Comparison of ENCODE assay signal across 13 cellular contexts in the genomic region with DNA sequence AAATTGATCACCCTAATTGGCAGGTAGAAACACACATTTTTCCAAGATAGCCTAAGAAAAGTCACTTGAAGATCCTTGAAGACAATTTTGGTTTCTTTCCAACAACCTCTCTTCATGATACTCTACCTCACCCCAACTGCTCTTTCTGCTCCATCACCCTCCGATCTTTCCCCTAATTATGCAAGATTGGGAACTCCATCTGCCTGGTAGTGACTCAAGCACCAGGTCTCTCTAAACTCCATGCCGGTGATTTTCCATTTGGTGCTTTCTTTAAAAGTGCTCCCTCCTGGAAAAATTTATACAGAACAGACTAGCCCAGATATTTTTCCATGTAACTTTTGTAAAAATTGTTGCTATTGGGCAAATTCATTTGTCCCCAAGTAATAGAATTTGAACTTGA. TPM values are rescaled to one million over a fixed set of nuclear protein-coding genes. Genes with fewer than 3 reads are reported as not detected.
DNase-seq lines count a peak whose midpoint lies in the region; ATAC-seq, FAIRE-seq and TF ChIP-seq lines count a peak whose summit lies in the region.
"Had no signal": no experiment of that assay in that cellular context is flagged by ENCODE, and none has a peak within 500 bp of the region (broad histone marks: within the 10 kb centered on the region; RNA-seq: fewer than 3 reads in every experiment).

No MANE protein-coding gene starts in this region.

- H3K27ac ChIP-seq in GM12878 (ENCODE audit: control insufficient read depth, insufficient read depth) (no peak overlapping the region), osteoblast (ENCODE audit: low read depth, low read length) (peak overlapping the region; percentile 44)

- no peaks in the 10 kb centered on the region; the same call in 1 of the 3 replicates for H3K9me3 ChIP-seq in GM12878 (replicated peaks; ENCODE audit: control insufficient read depth, insufficient read depth, low read length)
- H3K9me3 ChIP-seq in osteoblast (ENCODE audit: low read depth, low read length): no peaks in the 10 kb centered on the region

- no peak overlapping the region for H3K9ac ChIP-seq in GM12878 (ENCODE audit: control insufficient read depth, insufficient read depth, low read length)

- no peak overlapping the region; the same call in 1 of the 2 replicates for H3K4me2 ChIP-seq in GM12878 (ENCODE audit: control insufficient read depth, insufficient read depth)
- H3K4me2 ChIP-seq in osteoblast (ENCODE audit: insufficient read depth, low read length): peak overlapping the region; percentile 82

- peak overlapping the region; percentile 85 for H3K4me3 Mint-ChIP-seq in T-helper 2 cell treated with Interferon-gamma antibody and Interleukin-4, amounts not matched to agents 5 μg/mL and 100 μg/mL, for 36 hours

- no peaks in the 10 kb centered on the region for H3K27me3 ChIP-seq in GM12878 (replicated peaks in 1 of 2; ENCODE audit: control insufficient read depth in 2 of 2, insufficient read depth in 2 of 2, low read length in 1 of 2)
- H3K27me3 ChIP-seq in osteoblast (ENCODE audit: insufficient read depth, low read length): no peaks in the 10 kb centered on the region

- in situ Hi-C loops in GM12878 (cut with MboI): no loop called here

- H4K20me1 ChIP-seq in GM12878 (ENCODE audit: control insufficient read depth, insufficient read depth): no peaks in the 10 kb centered on the region
- H4K20me1 ChIP-seq in osteoblast (ENCODE audit: insufficient read depth, low read length): no peaks in the 10 kb centered on the region

- no peak overlapping the region for H3K4me3 ChIP-seq in GM12878
- H3K4me3 ChIP-seq in osteoblast (ENCODE audit: insufficient read depth, low read length): no peak overlapping the region

- H3K36me3 ChIP-seq in GM12878 (ENCODE audit: control insufficient read depth in 2 of 2, insufficient read depth in 2 of 2, low read length in 1 of 2) (no peaks in the 10 kb centered on the region), osteoblast (ENCODE audit: insufficient read depth, low read length) (peaks cover 6% of the 10 kb centered on the region)

- no peak for DNase-seq in T-helper 2 cell treated with Interferon-gamma antibody and Interleukin-4, amounts not matched to agents 5 μg/mL and 100 μg/mL, for 36 hours (ENCODE audit: low spot score)
- DNase-seq in T-helper 2 cell (no peak), NCI-H2171 (lab: John Stamatoyannopoulos, UW) (peak; percentile 23), GM12878 (ENCODE audit: low read depth, low spot score) (no peak), osteoblast (ENCODE audit: insufficient read length, low spot score, missing footprints) (no peak), NCI-H69 (lab: John Stamatoyannopoulos, UW) (no peak), Right ventricle myocardium inferior (ENCODE audit: missing footprints) (no peak)
- DNase-seq: anterior cingulate cortex, left colon, NCI-H2081, T1000 had no signal

- no peak for TF ChIP-seq POLR2A in GM12878 (IDR thresholded peaks at IDR 0.05; ENCODE audit: low read depth, low read length)

- peaks cover 12% of the 10 kb centered on the region for H3K79me2 ChIP-seq in GM12878 (ENCODE audit: control insufficient read depth, insufficient read depth, low read length)
- peaks cover 31% of the 10 kb centered on the region for H3K79me2 ChIP-seq in osteoblast (ENCODE audit: insufficient read depth, low read length)

- POLR2A ChIA-PET in GM12878 (lab: Charles Lee): no interaction called here

- H3K27me3 Mint-ChIP-seq in T-helper 2 cell treated with Interferon-gamma antibody and Interleukin-4, amounts not matched to agents 5 μg/mL and 100 μg/mL, for 36 hours (ENCODE audit: low read depth): peaks cover 2% of the 10 kb centered on the region

- TF ChIP-seq EP300 in GM12878 (IDR thresholded peaks at IDR 0.05; ENCODE audit: borderline replicate concordance in 1 of 2, control insufficient read depth in 1 of 2, low read depth in 2 of 2, low read length in 2 of 2): no peak

- ATAC-seq in GM12878 (no peak), GM18867 (IDR thresholded peaks at IDR 0.05; ENCODE audit: unreplicated experiment) (no peak), Right ventricle myocardium inferior (no peak)
- ATAC-seq: left colon had no signal

- H3K9me3 Mint-ChIP-seq in T-helper 2 cell treated with Interferon-gamma antibody and Interleukin-4, amounts not matched to agents 5 μg/mL and 100 μg/mL, for 36 hours: peaks cover 10% of the 10 kb centered on the region

- no peak for TF ChIP-seq CTCF in GM12878 (IDR thresholded peaks at IDR 0.05 in 2 of 3, conservative IDR thresholded peaks at IDR 0.05 in 1 of 3; ENCODE audit: control insufficient read depth in 2 of 3, extremely low read depth in 1 of 3, insufficient read depth in 1 of 3, low read depth in 3 of 3, low read length in 3 of 3)
- no peak for TF ChIP-seq CTCF in osteoblast (IDR thresholded peaks at IDR 0.05; ENCODE audit: extremely low read depth, low read depth, low read length)

- peak overlapping the region; percentile 86; the same call in 1 of the 2 replicates for H2AFZ ChIP-seq in GM12878 (ENCODE audit: control insufficient read depth, low read depth, low read length)
- H2AFZ ChIP-seq in osteoblast (ENCODE audit: low read length): peak overlapping the region; percentile 80

- SMC1A ChIA-PET in GM12878 (lab: Charles Lee; ENCODE audit: uncharacterized antibody, unreplicated experiment): interaction anchor here (4.0 kb wide), 1 partner anchor 27 kb away, joined by 19 read pairs; no protein-coding TSS in a partner anchor

- intact Hi-C loops in GM12878 (cut with micrococcal nuclease; ENCODE audit: unreplicated experiment) (no loop called here), Right ventricle myocardium inferior (cut with DNase I) (no loop called here)

- CTCF ChIA-PET in GM12878 (lab: Yijun Ruan, JAX): interaction anchor here (1.0 to 5.7 kb wide), 5 partner anchors 11 to 54 kb away, joined by 3 to 35 read pairs (median 5); no protein-coding TSS in a partner anchor

- TF ChIP-seq RAD21 in GM12878 (IDR thresholded peaks at IDR 0.05; ENCODE audit: insufficient read depth, low read depth, low read length): no peak

- no TSS peak for BruUV-seq in GM12878 (replicated peaks; lab: Mats Ljungman, UMichigan)

- H3K4me1 ChIP-seq in GM12878 (ENCODE audit: control insufficient read depth, insufficient read depth, low read length) (peaks cover 9% of the 10 kb centered on the region; the same call in 1 of the 2 replicates), osteoblast (ENCODE audit: insufficient read depth, low read length) (peaks cover 30% of the 10 kb centered on the region)

- no peak overlapping the region for H3K27ac Mint-ChIP-seq in T-helper 2 cell treated with Interferon-gamma antibody and Interleukin-4, amounts not matched to agents 5 μg/mL and 100 μg/mL, for 36 hours

- peaks cover 16% of the 10 kb centered on the region for H3K36me3 Mint-ChIP-seq in T-helper 2 cell treated with Interferon-gamma antibody and Interleukin-4, amounts not matched to agents 5 μg/mL and 100 μg/mL, for 36 hours (ENCODE audit: low read depth)

- H3K4me1 Mint-ChIP-seq in T-helper 2 cell treated with Interferon-gamma antibody and Interleukin-4, amounts not matched to agents 5 μg/mL and 100 μg/mL, for 36 hours (ENCODE audit: low read depth): peaks cover 29% of the 10 kb centered on the region

- 49% methylated on average over 2 of the region's 2 CpGs for WGBS in GM12878 (ENCODE audit: insufficient coverage, insufficient replicate concordance, low lambda C conversion rate, missing lambda C conversion rate)

- RAD21 ChIA-PET in GM12878 (lab: Charles Lee; ENCODE audit: unreplicated experiment): no interaction called here

- no peak for FAIRE-seq in GM12878 (lab: Jason Lieb, UNC)
- FAIRE-seq: A204.1 had no signal

TF ChIP-seq in GM12878, 131 proteins besides CTCF, POLR2A, EP300 and RAD21 (continues in another document):
- TF ChIP-seq USF1 (IDR thresholded peaks at IDR 0.05; ENCODE audit: borderline replicate concordance, extremely low read length, insufficient read depth, low read depth, low read length): no peak
- no peak for TF ChIP-seq ZNF384 (IDR thresholded peaks at IDR 0.05; ENCODE audit: borderline replicate concordance, low read depth, low read length)
- TF ChIP-seq HDAC2 (IDR thresholded peaks at IDR 0.05): no peak
- no peak for TF ChIP-seq TAF1 (IDR thresholded peaks at IDR 0.05; ENCODE audit: borderline replicate concordance, low read depth, low read length)
- no peak for TF ChIP-seq ZNF217 (IDR thresholded peaks at IDR 0.05)
- TF ChIP-seq NR2C2 (IDR thresholded peaks at IDR 0.05; ENCODE audit: borderline replicate concordance, control insufficient read depth, insufficient read length, low read depth): no peak

RNA-seq across cellular contexts. Expression of gene AKR1B1, which starts 1.1 kb away (rescaled TPM):
- 30.5 and 34.3 TPM in 2 replicates for total RNA-seq in GM12878 (2013; cell fraction: nucleolus; rRNA removed)
- total RNA-seq in GM12878 (2014; rRNA removed): 34.6 and 40.4 TPM in 2 replicates
- 102 and 103 TPM in 2 replicates for total RNA-seq in GM12878 (2014; rRNA removed; fragmentation: Illumina TruSeq; extraction: Trizol)
- total RNA-seq in GM12878 (2021): 113 and 118 TPM in 2 replicates
- polyA plus RNA-seq in GM12878 (2011; ENCODE audit: low read depth): 65.1 TPM
- 209 and 252 TPM in 2 replicates for polyA plus RNA-seq in GM12878 (2011; rRNA removed)
- 281 and 331 TPM in 2 replicates for polyA plus RNA-seq in GM12878 (2011; cell fraction: cytosol; rRNA removed)
- polyA plus RNA-seq in GM12878 (2011; cell fraction: nucleus; rRNA removed): 199 and 201 TPM in 2 replicates
- polyA plus RNA-seq in GM12878 (2012): 80.5 and 87.1 TPM in 2 replicates
- 109 and 147 TPM in 2 replicates for polyA plus RNA-seq in GM12878 (2014; fragmentation: Illumina TruSeq; extraction: Trizol)
- 100 to 1,000 TPM; 165 to 180 TPM for polyA plus RNA-seq in GM12878 (2014; fragmentation: Nextera tagmentation; extraction: Ambion mirVana)
- 141 and 144 TPM in 2 replicates for polyA plus RNA-seq in GM12878 (2014; rRNA removed)
- polyA plus RNA-seq in GM12878 (2016; fragmentation: Nextera tagmentation; extraction: Ambion mirVana): 100 to 1,000 TPM; 194 to 213 TPM
- 112 and 145 TPM in 2 replicates for polyA minus RNA-seq in GM12878 (2011; rRNA and poly(A)+ RNA removed)
- 37.7 and 46.6 TPM in 2 replicates for polyA minus RNA-seq in GM12878 (2011; cell fraction: cytosol; rRNA and poly(A)+ RNA removed)
- polyA minus RNA-seq in GM12878 (2011; cell fraction: nucleus; rRNA and poly(A)+ RNA removed): 27.9 and 47.8 TPM in 2 replicates
- total RNA-seq in osteoblast: 85.8 and 86.6 TPM in 2 replicates
- 232 TPM for total RNA-seq in Right ventricle myocardium inferior
